Comparison of ENCODE assay signal across 1 cellular context in the genomic region with DNA sequence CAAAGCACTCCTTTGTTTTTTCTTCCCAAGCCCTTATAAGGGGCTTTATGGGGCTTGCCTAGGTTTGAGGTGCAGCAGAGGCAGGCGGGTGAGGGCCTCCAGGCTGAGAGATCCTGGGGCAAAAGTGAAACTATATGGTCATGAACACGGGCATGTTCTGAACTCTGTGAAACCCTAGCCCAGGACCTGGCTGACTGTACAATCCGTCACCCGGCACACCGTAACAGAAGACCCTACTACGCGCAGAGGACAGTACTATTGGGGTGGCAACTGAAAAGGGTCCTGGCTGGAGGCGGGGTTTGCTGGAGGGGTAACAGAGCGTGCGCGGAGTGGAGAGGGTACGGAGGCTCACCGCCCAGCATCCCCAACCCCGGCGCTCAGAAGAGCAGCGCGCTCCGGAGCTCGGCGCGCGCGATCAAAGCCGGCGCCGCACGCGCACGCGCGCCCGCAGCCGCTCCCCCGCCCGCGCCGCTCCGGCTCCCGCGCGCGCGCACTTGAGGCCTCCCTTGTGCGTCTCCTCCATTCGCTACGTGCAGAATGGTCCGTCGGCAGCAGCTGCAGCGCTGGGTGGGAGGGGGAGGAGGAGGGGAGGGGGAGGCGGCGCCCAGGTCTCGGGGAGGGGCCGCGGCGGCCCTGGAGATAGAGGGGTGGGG.
TF ChIP-seq lines count a peak whose summit lies in the region.

No MANE protein-coding gene starts in this region.

TF ChIP-seq in HepG2, 621 proteins besides CTCF, POLR2A, EP300 and RAD21 (continued from another document and continues in another):
- TF ChIP-seq, protein P1, sequence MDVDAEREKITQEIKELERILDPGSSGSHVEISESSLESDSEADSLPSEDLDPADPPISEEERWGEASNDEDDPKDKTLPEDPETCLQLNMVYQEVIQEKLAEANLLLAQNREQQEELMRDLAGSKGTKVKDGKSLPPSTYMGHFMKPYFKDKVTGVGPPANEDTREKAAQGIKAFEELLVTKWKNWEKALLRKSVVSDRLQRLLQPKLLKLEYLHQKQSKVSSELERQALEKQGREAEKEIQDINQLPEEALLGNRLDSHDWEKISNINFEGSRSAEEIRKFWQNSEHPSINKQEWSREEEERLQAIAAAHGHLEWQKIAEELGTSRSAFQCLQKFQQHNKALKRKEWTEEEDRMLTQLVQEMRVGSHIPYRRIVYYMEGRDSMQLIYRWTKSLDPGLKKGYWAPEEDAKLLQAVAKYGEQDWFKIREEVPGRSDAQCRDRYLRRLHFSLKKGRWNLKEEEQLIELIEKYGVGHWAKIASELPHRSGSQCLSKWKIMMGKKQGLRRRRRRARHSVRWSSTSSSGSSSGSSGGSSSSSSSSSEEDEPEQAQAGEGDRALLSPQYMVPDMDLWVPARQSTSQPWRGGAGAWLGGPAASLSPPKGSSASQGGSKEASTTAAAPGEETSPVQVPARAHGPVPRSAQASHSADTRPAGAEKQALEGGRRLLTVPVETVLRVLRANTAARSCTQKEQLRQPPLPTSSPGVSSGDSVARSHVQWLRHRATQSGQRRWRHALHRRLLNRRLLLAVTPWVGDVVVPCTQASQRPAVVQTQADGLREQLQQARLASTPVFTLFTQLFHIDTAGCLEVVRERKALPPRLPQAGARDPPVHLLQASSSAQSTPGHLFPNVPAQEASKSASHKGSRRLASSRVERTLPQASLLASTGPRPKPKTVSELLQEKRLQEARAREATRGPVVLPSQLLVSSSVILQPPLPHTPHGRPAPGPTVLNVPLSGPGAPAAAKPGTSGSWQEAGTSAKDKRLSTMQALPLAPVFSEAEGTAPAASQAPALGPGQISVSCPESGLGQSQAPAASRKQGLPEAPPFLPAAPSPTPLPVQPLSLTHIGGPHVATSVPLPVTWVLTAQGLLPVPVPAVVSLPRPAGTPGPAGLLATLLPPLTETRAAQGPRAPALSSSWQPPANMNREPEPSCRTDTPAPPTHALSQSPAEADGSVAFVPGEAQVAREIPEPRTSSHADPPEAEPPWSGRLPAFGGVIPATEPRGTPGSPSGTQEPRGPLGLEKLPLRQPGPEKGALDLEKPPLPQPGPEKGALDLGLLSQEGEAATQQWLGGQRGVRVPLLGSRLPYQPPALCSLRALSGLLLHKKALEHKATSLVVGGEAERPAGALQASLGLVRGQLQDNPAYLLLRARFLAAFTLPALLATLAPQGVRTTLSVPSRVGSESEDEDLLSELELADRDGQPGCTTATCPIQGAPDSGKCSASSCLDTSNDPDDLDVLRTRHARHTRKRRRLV (CRISPR knock-in tag; IDR thresholded peaks at IDR 0.05): no peak
- TF ChIP-seq, protein P2, sequence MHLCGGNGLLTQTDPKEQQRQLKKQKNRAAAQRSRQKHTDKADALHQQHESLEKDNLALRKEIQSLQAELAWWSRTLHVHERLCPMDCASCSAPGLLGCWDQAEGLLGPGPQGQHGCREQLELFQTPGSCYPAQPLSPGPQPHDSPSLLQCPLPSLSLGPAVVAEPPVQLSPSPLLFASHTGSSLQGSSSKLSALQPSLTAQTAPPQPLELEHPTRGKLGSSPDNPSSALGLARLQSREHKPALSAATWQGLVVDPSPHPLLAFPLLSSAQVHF (CRISPR knock-in tag; IDR thresholded peaks at IDR 0.05): peak; percentile 41; the same call in 1 of the 2 replicates
- TF ChIP-seq ZNF136 (CRISPR knock-in tag; IDR thresholded peaks at IDR 0.05; ENCODE audit: low read depth) (no peak; the same call in 1 of the 2 replicates), ZFP82 (CRISPR knock-in tag; IDR thresholded peaks at IDR 0.05; ENCODE audit: borderline replicate concordance) (0 out of 2 replicates have a peak, but pooled peaks have one; percentile 22), ZNF619 (CRISPR knock-in tag; IDR thresholded peaks at IDR 0.05) (peak; percentile 20; the same call in 1 of the 2 replicates), ZNF564 (CRISPR knock-in tag; IDR thresholded peaks at IDR 0.05) (no peak; the same call in 1 of the 2 replicates), PITX1 (CRISPR knock-in tag; IDR thresholded peaks at IDR 0.05) (0 out of 2 replicates have a peak, but pooled peaks have one; percentile 25), TSC22D2 (CRISPR knock-in tag; IDR thresholded peaks at IDR 0.05; ENCODE audit: borderline replicate concordance) (0 out of 2 replicates have a peak, but pooled peaks have one; percentile 65), FLYWCH1 (CRISPR knock-in tag; IDR thresholded peaks at IDR 0.05) (no peak), ZNF703 (CRISPR knock-in tag; IDR thresholded peaks at IDR 0.05; ENCODE audit: borderline replicate concordance) (no peak), YY1 (IDR thresholded peaks at IDR 0.05; ENCODE audit: insufficient read depth, insufficient replicate concordance, low read depth, low read length) (peak; percentile 89), SALL2 (CRISPR knock-in tag; IDR thresholded peaks at IDR 0.05) (no peak), ZSCAN21 (CRISPR knock-in tag; IDR thresholded peaks at IDR 0.05; ENCODE audit: borderline replicate concordance) (0 out of 2 replicates have a peak, but pooled peaks have one; percentile 41), TBP (CRISPR knock-in tag; IDR thresholded peaks at IDR 0.05) (0 out of 2 replicates have a peak, but pooled peaks have one; percentile 17), ZNF816 (CRISPR knock-in tag; IDR thresholded peaks at IDR 0.05; ENCODE audit: borderline replicate concordance) (peak; percentile 92; the same call in 1 of the 2 replicates), CBX1 (IDR thresholded peaks at IDR 0.05; ENCODE audit: low read depth) (peak; percentile 4), FOXA1 (IDR thresholded peaks at IDR 0.05) (no peak), FOXA1 (CRISPR knock-in tag; IDR thresholded peaks at IDR 0.05) (no peak), ZNF563 (CRISPR knock-in tag; IDR thresholded peaks at IDR 0.05) (0 out of 2 replicates have a peak, but pooled peaks have one; percentile 63)
- TF ChIP-seq, protein P3, sequence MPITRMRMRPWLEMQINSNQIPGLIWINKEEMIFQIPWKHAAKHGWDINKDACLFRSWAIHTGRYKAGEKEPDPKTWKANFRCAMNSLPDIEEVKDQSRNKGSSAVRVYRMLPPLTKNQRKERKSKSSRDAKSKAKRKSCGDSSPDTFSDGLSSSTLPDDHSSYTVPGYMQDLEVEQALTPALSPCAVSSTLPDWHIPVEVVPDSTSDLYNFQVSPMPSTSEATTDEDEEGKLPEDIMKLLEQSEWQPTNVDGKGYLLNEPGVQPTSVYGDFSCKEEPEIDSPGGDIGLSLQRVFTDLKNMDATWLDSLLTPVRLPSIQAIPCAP (CRISPR knock-in tag; IDR thresholded peaks at IDR 0.05; ENCODE audit: low read depth): 0 out of 2 replicates have a peak, but pooled peaks have one; percentile 55
- TF ChIP-seq, protein P4, sequence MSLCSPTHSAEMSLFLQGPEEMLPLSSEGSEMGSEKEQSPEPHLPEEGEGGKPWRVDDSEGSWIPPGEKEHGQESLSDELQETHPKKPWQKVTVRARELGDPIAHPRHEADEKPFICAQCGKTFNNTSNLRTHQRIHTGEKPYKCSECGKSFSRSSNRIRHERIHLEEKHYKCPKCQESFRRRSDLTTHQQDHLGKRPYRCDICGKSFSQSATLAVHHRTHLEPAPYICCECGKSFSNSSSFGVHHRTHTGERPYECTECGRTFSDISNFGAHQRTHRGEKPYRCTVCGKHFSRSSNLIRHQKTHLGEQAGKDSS (CRISPR knock-in tag; IDR thresholded peaks at IDR 0.05; ENCODE audit: borderline replicate concordance, low read depth): no peak
- TF ChIP-seq, protein P5, sequence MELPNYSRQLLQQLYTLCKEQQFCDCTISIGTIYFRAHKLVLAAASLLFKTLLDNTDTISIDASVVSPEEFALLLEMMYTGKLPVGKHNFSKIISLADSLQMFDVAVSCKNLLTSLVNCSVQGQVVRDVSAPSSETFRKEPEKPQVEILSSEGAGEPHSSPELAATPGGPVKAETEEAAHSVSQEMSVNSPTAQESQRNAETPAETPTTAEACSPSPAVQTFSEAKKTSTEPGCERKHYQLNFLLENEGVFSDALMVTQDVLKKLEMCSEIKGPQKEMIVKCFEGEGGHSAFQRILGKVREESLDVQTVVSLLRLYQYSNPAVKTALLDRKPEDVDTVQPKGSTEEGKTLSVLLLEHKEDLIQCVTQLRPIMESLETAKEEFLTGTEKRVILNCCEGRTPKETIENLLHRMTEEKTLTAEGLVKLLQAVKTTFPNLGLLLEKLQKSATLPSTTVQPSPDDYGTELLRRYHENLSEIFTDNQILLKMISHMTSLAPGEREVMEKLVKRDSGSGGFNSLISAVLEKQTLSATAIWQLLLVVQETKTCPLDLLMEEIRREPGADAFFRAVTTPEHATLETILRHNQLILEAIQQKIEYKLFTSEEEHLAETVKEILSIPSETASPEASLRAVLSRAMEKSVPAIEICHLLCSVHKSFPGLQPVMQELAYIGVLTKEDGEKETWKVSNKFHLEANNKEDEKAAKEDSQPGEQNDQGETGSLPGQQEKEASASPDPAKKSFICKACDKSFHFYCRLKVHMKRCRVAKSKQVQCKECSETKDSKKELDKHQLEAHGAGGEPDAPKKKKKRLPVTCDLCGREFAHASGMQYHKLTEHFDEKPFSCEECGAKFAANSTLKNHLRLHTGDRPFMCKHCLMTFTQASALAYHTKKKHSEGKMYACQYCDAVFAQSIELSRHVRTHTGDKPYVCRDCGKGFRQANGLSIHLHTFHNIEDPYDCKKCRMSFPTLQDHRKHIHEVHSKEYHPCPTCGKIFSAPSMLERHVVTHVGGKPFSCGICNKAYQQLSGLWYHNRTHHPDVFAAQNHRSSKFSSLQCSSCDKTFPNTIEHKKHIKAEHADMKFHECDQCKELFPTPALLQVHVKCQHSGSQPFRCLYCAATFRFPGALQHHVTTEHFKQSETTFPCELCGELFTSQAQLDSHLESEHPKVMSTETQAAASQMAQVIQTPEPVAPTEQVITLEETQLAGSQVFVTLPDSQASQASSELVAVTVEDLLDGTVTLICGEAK (IDR thresholded peaks at IDR 0.05): no peak
- TF ChIP-seq, protein P5 (CRISPR knock-in tag; IDR thresholded peaks at IDR 0.05): 0 out of 2 replicates have a peak, but pooled peaks have one; percentile 16
- TF ChIP-seq, protein P6, sequence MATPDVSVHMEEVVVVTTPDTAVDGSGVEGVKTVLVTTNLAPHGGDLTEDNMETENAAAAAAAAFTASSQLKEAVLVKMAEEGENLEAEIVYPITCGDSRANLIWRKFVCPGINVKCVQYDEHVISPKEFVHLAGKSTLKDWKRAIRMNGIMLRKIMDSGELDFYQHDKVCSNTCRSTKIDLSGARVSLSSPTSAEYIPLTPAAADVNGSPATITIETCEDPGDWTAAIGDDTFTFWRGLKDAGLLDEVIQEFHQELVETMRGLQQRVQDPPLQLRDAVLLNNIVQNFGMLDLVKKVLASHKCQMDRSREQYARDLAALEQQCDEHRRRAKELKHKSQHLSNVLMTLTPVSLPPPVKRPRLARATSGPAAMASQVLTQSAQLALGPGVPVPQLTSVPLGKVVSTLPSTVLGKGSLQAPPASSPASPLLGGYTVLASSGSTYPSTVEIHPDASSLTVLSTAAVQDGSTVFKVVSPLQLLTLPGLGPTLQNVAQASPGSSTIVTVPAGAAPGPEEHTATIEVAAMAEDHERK (CRISPR knock-in tag; IDR thresholded peaks at IDR 0.05; ENCODE audit: low read depth): 0 out of 2 replicates have a peak, but pooled peaks have one; percentile 26
- TF ChIP-seq, protein P7, sequence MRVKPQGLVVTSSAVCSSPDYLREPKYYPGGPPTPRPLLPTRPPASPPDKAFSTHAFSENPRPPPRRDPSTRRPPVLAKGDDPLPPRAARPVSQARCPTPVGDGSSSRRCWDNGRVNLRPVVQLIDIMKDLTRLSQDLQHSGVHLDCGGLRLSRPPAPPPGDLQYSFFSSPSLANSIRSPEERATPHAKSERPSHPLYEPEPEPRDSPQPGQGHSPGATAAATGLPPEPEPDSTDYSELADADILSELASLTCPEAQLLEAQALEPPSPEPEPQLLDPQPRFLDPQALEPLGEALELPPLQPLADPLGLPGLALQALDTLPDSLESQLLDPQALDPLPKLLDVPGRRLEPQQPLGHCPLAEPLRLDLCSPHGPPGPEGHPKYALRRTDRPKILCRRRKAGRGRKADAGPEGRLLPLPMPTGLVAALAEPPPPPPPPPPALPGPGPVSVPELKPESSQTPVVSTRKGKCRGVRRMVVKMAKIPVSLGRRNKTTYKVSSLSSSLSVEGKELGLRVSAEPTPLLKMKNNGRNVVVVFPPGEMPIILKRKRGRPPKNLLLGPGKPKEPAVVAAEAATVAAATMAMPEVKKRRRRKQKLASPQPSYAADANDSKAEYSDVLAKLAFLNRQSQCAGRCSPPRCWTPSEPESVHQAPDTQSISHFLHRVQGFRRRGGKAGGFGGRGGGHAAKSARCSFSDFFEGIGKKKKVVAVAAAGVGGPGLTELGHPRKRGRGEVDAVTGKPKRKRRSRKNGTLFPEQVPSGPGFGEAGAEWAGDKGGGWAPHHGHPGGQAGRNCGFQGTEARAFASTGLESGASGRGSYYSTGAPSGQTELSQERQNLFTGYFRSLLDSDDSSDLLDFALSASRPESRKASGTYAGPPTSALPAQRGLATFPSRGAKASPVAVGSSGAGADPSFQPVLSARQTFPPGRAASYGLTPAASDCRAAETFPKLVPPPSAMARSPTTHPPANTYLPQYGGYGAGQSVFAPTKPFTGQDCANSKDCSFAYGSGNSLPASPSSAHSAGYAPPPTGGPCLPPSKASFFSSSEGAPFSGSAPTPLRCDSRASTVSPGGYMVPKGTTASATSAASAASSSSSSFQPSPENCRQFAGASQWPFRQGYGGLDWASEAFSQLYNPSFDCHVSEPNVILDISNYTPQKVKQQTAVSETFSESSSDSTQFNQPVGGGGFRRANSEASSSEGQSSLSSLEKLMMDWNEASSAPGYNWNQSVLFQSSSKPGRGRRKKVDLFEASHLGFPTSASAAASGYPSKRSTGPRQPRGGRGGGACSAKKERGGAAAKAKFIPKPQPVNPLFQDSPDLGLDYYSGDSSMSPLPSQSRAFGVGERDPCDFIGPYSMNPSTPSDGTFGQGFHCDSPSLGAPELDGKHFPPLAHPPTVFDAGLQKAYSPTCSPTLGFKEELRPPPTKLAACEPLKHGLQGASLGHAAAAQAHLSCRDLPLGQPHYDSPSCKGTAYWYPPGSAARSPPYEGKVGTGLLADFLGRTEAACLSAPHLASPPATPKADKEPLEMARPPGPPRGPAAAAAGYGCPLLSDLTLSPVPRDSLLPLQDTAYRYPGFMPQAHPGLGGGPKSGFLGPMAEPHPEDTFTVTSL (CRISPR knock-in tag; IDR thresholded peaks at IDR 0.05; ENCODE audit: borderline replicate concordance): 0 out of 2 replicates have a peak, but pooled peaks have one; percentile 53
